ENCODE assay signal across 9 cellular contexts in genomic region chr2:16635796-16636699, GRCh38. TPM values are rescaled to one million over a fixed set of nuclear protein-coding genes. Genes with fewer than 3 reads are reported as not detected.
A peak's percentile ranks its signal among the peaks of the same experiment; 100 is the strongest.
DNase-seq lines count a peak whose midpoint lies in the region; ATAC-seq and TF ChIP-seq lines count a peak whose summit lies in the region.
"Had no signal": no experiment of that assay in that cellular context is flagged by ENCODE, and none has a peak within 500 bp of the region (broad histone marks: within the 10 kb centered on the region; RNA-seq: fewer than 3 reads in every experiment).

No MANE protein-coding gene starts in this region.

- H3K79me2 ChIP-seq in PC-3 (ENCODE audit: low read length) = no peaks in the 10 kb centered on the region

- intact Hi-C loops in PC-3 (cut with micrococcal nuclease) = no loop called here

- peak overlapping the region; percentile 41 for H3K27ac ChIP-seq in caudate nucleus (ENCODE audit: low read depth, low read length)
- H3K27ac ChIP-seq in PC-3 (ENCODE audit: low read length) = no peak overlapping the region

- no TSS peak for BruUV-seq in PC-3 (replicated peaks; lab: Mats Ljungman, UMichigan)

- CTCF ChIA-PET in PC-3 (lab: Charles Lee) = no interaction called here

- no peaks in the 10 kb centered on the region for H3K27me3 ChIP-seq in PC-3 (ENCODE audit: low read length)

- POLR2A ChIA-PET in PC-3 (lab: Charles Lee; ENCODE audit: unreplicated experiment) = no interaction called here

- H3K9ac ChIP-seq in PC-3 (ENCODE audit: low read length) = no peak overlapping the region

- no peaks in the 10 kb centered on the region for H3K9me3 ChIP-seq in PC-3 (ENCODE audit: low read length)

- H3K36me3 ChIP-seq in PC-3 (ENCODE audit: low read depth, low read length) = no peaks in the 10 kb centered on the region

- no peak for ATAC-seq in PC-3

- H3K4me2 ChIP-seq in PC-3 (ENCODE audit: low read length) = no peak overlapping the region

- H3K4me1 ChIP-seq in PC-3 (ENCODE audit: insufficient read depth, low read length) = no peaks in the 10 kb centered on the region

- H3K4me3 ChIP-seq in PC-3 (ENCODE audit: low read length) = no peak overlapping the region

- H4K20me1 ChIP-seq in PC-3 (ENCODE audit: low read length) = no peaks in the 10 kb centered on the region

- H3F3A ChIP-seq in PC-3 (ENCODE audit: low read length, unreplicated experiment) = no peaks in the 10 kb centered on the region

- TF ChIP-seq CTCF in GM12874 (IDR thresholded peaks at IDR 0.05; ENCODE audit: insufficient read depth, low read depth, low read length) = peak; percentile 10; the same call in 1 of the 2 replicates
- TF ChIP-seq CTCF in PC-3 (conservative IDR thresholded peaks at IDR 0.05; ENCODE audit: low read depth, low read length) = no peak

- no peaks in the 10 kb centered on the region for H3K9me2 ChIP-seq in PC-3 (replicated peaks; ENCODE audit: low read length)

- no peak overlapping the region for H2AFZ ChIP-seq in PC-3 (ENCODE audit: low read length)

- DNase-seq in NCI-H2227 treated with DMSO at 0.1 percent for 48 hours (lab: John Stamatoyannopoulos, UW) (peak; percentile 51), caudate nucleus (lab: John Stamatoyannopoulos, UW) (peak in 28 of 61 donors; percentile 25 to 72 (median 43)), pons (ENCODE audit: low spot score) (peak; percentile 57), GOT3 (lab: John Stamatoyannopoulos, UW) (no peak), EL (no peak), PC-3 (no peak)
- no peak for DNase-seq in stimulated activated CD4-positive, alpha-beta T cell treated with anti-CD3 and anti-CD28 coated beads, Interleukin-4, amount 100 ng/mL, for 4 hours
- DNase-seq: activated CD4-positive, alpha-beta T cell treated with anti-CD3 and anti-CD28 coated beads for 1 hour had no signal

RNA-seq across cellular contexts. Expression of gene CYRIA, which starts 29.6 kb away (rescaled TPM):
- 0.15 TPM in 1 of 2 replicates, not detected in the other for total RNA-seq in PC-3 (2014; rRNA removed)

Comparison
In these comparisons a context has a peak if more than half of its experiments do, and no peak if none do; other contexts are left out.
1. DNase-seq: peak in NCI-H2227 treated with DMSO at 0.1 percent for 48 hours (single experiment) and pons (single experiment); none in GOT3 (single experiment), stimulated activated CD4-positive, alpha-beta T cell treated with anti-CD3 and anti-CD28 coated beads, Interleukin-4, amount 100 ng/mL, for 4 hours (0 of 2), EL (single experiment) and PC-3 (single experiment).